8 cellular contexts compared by ENCODE assay signal in the genomic region with DNA sequence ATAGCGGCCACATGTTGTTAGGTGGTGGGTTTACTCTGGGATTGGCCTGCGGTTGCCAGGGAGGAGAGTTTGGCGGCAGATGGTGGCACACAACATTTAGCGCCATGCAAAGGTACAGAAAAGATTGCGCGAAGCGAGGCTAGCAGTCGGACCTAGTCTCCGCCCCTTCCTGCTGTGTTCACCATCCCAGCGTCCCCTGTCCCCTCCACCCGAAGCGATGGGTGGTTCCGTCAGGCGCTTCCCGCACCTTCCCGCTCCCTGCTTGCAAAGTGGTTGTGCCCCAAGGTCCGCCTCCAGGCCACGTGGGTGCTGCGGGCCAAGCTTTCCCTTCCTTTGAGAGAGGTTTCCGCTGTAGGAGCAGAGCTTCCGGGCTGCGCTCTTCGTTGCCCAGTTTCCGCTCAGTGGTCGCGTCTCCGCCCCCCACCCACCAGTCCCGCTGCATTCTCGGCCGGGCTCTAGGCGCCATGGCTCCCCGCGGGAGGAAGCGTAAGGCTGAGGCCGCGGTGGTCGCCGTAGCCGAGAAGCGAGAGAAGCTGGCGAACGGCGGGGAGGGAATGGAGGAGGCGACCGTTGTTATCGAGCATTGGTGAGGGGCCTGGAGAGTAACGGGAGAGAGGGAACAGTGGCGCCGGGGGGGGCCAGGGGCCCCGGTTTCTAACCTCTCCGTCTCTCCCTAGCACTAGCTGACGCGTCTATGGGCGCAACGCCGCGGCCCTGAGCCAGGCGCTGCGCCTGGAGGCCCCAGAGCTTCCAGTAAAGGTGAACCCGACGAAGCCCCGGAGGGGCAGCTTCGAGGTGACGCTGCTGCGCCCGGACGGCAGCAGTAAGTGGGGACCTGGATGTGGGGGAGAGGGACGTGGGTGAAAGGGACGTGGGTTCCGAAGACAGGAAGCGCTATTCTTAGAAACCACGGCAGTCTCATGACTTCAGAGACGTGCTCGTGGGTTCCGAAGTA.
DNase-seq lines count a peak whose midpoint lies in the region; ATAC-seq and TF ChIP-seq lines count a peak whose summit lies in the region.

A gene with protein sequence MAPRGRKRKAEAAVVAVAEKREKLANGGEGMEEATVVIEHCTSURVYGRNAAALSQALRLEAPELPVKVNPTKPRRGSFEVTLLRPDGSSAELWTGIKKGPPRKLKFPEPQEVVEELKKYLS (plus strand): TSS at position 360 of the 955 bp plus-strand sequence. CDS start 105 bp downstream, at position 465.

- TF ChIP-seq CTCF in AG09319 (IDR thresholded peaks at IDR 0.05; ENCODE audit: low read depth, low read length), result no peak

- ATAC-seq in GM19035 (IDR thresholded peaks at IDR 0.05; ENCODE audit: unreplicated experiment), result peak; percentile 89
- ATAC-seq in HG03354 (IDR thresholded peaks at IDR 0.05; ENCODE audit: poor library complexity, severe bottlenecking, unreplicated experiment), result peak; percentile 94

- DNase-seq in AG09319 (ENCODE audit: extremely low read depth, low read depth) (peak; percentile 93), NCI-H446 treated with DMSO at 0.1 percent for 48 hours (lab: John Stamatoyannopoulos, UW) (peak; percentile 98), cerebellar nuclear complex (lab: John Stamatoyannopoulos, UW) (peak; percentile 72 to 88), islet precursor cell (peak; percentile 99)
- peak; percentile 87 for DNase-seq in activated CD4-positive, CD25-positive, alpha-beta regulatory T cell treated with anti-CD3 and anti-CD28 coated beads, Interleukin-2, amount 50 U/mL, for 72 hours
- peak; percentile 94 to 97 (median 95) for DNase-seq in stimulated activated CD4-positive, alpha-beta T cell treated with anti-CD3 and anti-CD28 coated beads, Interleukin-12 subunit alpha, Interleukin-12 subunit beta, amount 100 ng/mL, for 48 hours (ENCODE audit: low read depth in 2 of 3, low spot score in 1 of 3)

Comparison
In these comparisons a context has a peak if more than half of its experiments do, and no peak if none do; other contexts are left out.
1. Peak in every context shown above with its lines: DNase-seq and ATAC-seq.